ENCODE assay signal across 8 cellular contexts in the genomic region with DNA sequence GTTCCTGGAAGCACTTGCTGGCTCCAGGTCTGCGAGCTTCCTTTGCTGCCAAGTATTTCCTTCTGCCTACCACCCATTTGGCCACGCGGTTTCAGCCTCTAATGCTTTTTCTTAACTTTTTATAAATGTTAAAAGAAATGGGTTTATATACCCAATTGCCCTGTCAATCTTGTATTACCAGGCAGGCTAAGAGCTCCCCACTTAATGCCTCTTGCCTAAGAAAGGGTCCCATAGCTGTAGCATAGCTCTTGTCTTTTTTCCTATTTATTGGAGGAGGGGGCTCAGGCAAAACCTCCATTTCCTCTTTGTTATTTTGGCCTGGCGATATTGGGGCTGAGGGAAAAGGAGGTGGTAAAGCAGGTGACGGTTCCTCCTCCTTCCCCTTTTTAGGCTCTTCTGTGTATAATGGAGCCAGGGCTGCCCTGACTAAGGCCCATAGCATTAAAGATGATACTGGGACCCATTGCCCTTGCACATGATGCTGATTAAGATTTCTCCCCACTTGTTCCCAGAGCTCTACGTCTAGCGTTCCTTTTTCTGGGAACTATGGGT. TPM values are rescaled to one million over a fixed set of nuclear protein-coding genes. Genes with fewer than 3 reads are reported as not detected.
A peak's percentile ranks its signal among the peaks of the same experiment; 100 is the strongest.
DNase-seq lines count a peak whose midpoint lies in the region; ATAC-seq, FAIRE-seq and TF ChIP-seq lines count a peak whose summit lies in the region.

No MANE protein-coding gene starts in this region.

- DNase-seq in HEK293T (ENCODE audit: extremely low spot score), result no peak
- DNase-seq in activated T-helper 1 cell treated with anti-CD3 and anti-CD28 coated beads, Interleukin-12 subunit alpha, Interleukin-12 subunit beta, Interleukin-2, Interleukin-4 antibody, amounts not matched to agents 30 ng/mL and 10 ng/mL and 1 ng/mL, durations not matched to agents 14 hours and 24 hours and 36 hours (ENCODE audit: low spot score), result no peak
- no peak for DNase-seq in mesothelial cell of epicardium (ENCODE audit: low spot score in 2 of 2, unreplicated experiment in 2 of 2)
- no peak for DNase-seq in urothelium cell line (ENCODE audit: low spot score)
- DNase-seq in EL, result no peak

- H3K4me3 Mint-ChIP-seq in activated T-helper 1 cell treated with anti-CD3 and anti-CD28 coated beads, Interleukin-12 subunit alpha, Interleukin-12 subunit beta, Interleukin-2, Interleukin-4 antibody, amounts not matched to agents 30 ng/mL and 10 ng/mL and 1 ng/mL, durations not matched to agents 14 hours and 24 hours and 36 hours, result peak overlapping the region; percentile 51
- peak overlapping the region; percentile 71 for H3K4me3 Mint-ChIP-seq in mesothelial cell of epicardium

- intact Hi-C loops in activated T-helper 1 cell treated with anti-CD3 and anti-CD28 coated beads, Interleukin-12 subunit alpha, Interleukin-12 subunit beta, Interleukin-2, Interleukin-4 antibody, amounts not matched to agents 30 ng/mL and 10 ng/mL and 1 ng/mL, durations not matched to agents 14 hours and 24 hours and 36 hours (cut with micrococcal nuclease), result loop anchor here (1.0 to 2.0 kb wide), 2 partner anchors 21 to 37 kb away; partner anchors contain the start of gene ACTR6

- TF ChIP-seq CTCF in C4-2B (conservative IDR thresholded peaks at IDR 0.05), result no peak
- no peak for TF ChIP-seq CTCF in mesothelial cell of epicardium (IDR thresholded peaks at IDR 0.05; ENCODE audit: unreplicated experiment)

- peaks cover 6% of the 10 kb centered on the region for H3K36me3 Mint-ChIP-seq in activated T-helper 1 cell treated with anti-CD3 and anti-CD28 coated beads, Interleukin-12 subunit alpha, Interleukin-12 subunit beta, Interleukin-2, Interleukin-4 antibody, amounts not matched to agents 30 ng/mL and 10 ng/mL and 1 ng/mL, durations not matched to agents 14 hours and 24 hours and 36 hours (ENCODE audit: low read depth)
- no peaks in the 10 kb centered on the region for H3K36me3 Mint-ChIP-seq in mesothelial cell of epicardium

- POLR2A ChIA-PET in HEK293T (lab: Yijun Ruan, JAX), result interaction anchor here (1.4 kb wide), 1 partner anchor 9 kb away, joined by 5 read pairs; no protein-coding TSS in a partner anchor

- H3K27ac ChIP-seq in C4-2B, result peak overlapping the region; percentile 39

- ATAC-seq in GM18519 (IDR thresholded peaks at IDR 0.05; ENCODE audit: low FRiP score, unreplicated experiment) (no peak), GM21360 (IDR thresholded peaks at IDR 0.05; ENCODE audit: unreplicated experiment) (no peak)

- H3K27ac Mint-ChIP-seq in activated T-helper 1 cell treated with anti-CD3 and anti-CD28 coated beads, Interleukin-12 subunit alpha, Interleukin-12 subunit beta, Interleukin-2, Interleukin-4 antibody, amounts not matched to agents 30 ng/mL and 10 ng/mL and 1 ng/mL, durations not matched to agents 14 hours and 24 hours and 36 hours, result no peak overlapping the region
- peak overlapping the region; percentile 87 for H3K27ac Mint-ChIP-seq in mesothelial cell of epicardium

- no peaks in the 10 kb centered on the region for H3K27me3 Mint-ChIP-seq in activated T-helper 1 cell treated with anti-CD3 and anti-CD28 coated beads, Interleukin-12 subunit alpha, Interleukin-12 subunit beta, Interleukin-2, Interleukin-4 antibody, amounts not matched to agents 30 ng/mL and 10 ng/mL and 1 ng/mL, durations not matched to agents 14 hours and 24 hours and 36 hours (ENCODE audit: insufficient read depth)
- H3K27me3 Mint-ChIP-seq in mesothelial cell of epicardium (ENCODE audit: low read depth), result no peaks in the 10 kb centered on the region

- H3K4me1 Mint-ChIP-seq in activated T-helper 1 cell treated with anti-CD3 and anti-CD28 coated beads, Interleukin-12 subunit alpha, Interleukin-12 subunit beta, Interleukin-2, Interleukin-4 antibody, amounts not matched to agents 30 ng/mL and 10 ng/mL and 1 ng/mL, durations not matched to agents 14 hours and 24 hours and 36 hours (ENCODE audit: low read depth), result peaks cover 17% of the 10 kb centered on the region
- H3K4me1 Mint-ChIP-seq in mesothelial cell of epicardium, result peaks cover 16% of the 10 kb centered on the region

- no peaks in the 10 kb centered on the region for H3K9me3 Mint-ChIP-seq in activated T-helper 1 cell treated with anti-CD3 and anti-CD28 coated beads, Interleukin-12 subunit alpha, Interleukin-12 subunit beta, Interleukin-2, Interleukin-4 antibody, amounts not matched to agents 30 ng/mL and 10 ng/mL and 1 ng/mL, durations not matched to agents 14 hours and 24 hours and 36 hours
- peaks cover 4% of the 10 kb centered on the region for H3K9me3 Mint-ChIP-seq in mesothelial cell of epicardium

- FAIRE-seq in urothelium cell line (lab: Jason Lieb, UNC), result no peak

- CTCF ChIA-PET in HEK293T (lab: Yijun Ruan, JAX), result interaction anchor here (2.5 kb wide), 1 partner anchor 9 kb away, joined by 17 read pairs; no protein-coding TSS in a partner anchor

TF ChIP-seq in HEK293T, 16 proteins besides CTCF, POLR2A, EP300 and RAD21:
- TF ChIP-seq SP1 (IDR thresholded peaks at IDR 0.05) (no peak), PKNOX1 (IDR thresholded peaks at IDR 0.05) (peak; percentile 57)

RNA-seq across cellular contexts. Expression of gene BLTP3B, which starts 21.6 kb away (rescaled TPM):
- total RNA-seq in activated T-helper 1 cell treated with anti-CD3 and anti-CD28 coated beads, Interleukin-12 subunit alpha, Interleukin-12 subunit beta, Interleukin-2, Interleukin-4 antibody, amounts not matched to agents 30 ng/mL and 10 ng/mL and 1 ng/mL, durations not matched to agents 14 hours and 24 hours and 36 hours, result 72.6 and 74.6 TPM in 2 replicates
- 19.3 to 22.2 TPM (median 21.8 TPM) in 3 replicates for total RNA-seq in mesothelial cell of epicardium

RNA-seq across cellular contexts. Expression of gene ACTR6, which starts 36.4 kb away (rescaled TPM):
- total RNA-seq in activated T-helper 1 cell treated with anti-CD3 and anti-CD28 coated beads, Interleukin-12 subunit alpha, Interleukin-12 subunit beta, Interleukin-2, Interleukin-4 antibody, amounts not matched to agents 30 ng/mL and 10 ng/mL and 1 ng/mL, durations not matched to agents 14 hours and 24 hours and 36 hours, result 29.8 and 35.4 TPM in 2 replicates
- total RNA-seq in mesothelial cell of epicardium, result 21.4 to 25.5 TPM (median 25.1 TPM) in 3 replicates
